In genomic region chr1:156601122-156601830, GRCh38 we compare ENCODE assay signal across 1 cellular context.
A peak's percentile ranks its signal among the peaks of the same experiment; 100 is the strongest.
TF ChIP-seq lines count a peak whose summit lies in the region.

Gene GPATCH4 (minus strand): TSS chr1:156601479.

TF ChIP-seq in HepG2, 621 proteins besides CTCF, POLR2A, EP300 and RAD21 (continued from another document and continues in another):
- TF ChIP-seq, protein P1, sequence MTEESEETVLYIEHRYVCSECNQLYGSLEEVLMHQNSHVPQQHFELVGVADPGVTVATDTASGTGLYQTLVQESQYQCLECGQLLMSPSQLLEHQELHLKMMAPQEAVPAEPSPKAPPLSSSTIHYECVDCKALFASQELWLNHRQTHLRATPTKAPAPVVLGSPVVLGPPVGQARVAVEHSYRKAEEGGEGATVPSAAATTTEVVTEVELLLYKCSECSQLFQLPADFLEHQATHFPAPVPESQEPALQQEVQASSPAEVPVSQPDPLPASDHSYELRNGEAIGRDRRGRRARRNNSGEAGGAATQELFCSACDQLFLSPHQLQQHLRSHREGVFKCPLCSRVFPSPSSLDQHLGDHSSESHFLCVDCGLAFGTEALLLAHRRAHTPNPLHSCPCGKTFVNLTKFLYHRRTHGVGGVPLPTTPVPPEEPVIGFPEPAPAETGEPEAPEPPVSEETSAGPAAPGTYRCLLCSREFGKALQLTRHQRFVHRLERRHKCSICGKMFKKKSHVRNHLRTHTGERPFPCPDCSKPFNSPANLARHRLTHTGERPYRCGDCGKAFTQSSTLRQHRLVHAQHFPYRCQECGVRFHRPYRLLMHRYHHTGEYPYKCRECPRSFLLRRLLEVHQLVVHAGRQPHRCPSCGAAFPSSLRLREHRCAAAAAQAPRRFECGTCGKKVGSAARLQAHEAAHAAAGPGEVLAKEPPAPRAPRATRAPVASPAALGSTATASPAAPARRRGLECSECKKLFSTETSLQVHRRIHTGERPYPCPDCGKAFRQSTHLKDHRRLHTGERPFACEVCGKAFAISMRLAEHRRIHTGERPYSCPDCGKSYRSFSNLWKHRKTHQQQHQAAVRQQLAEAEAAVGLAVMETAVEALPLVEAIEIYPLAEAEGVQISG (CRISPR knock-in tag; IDR thresholded peaks at IDR 0.05), result peak; percentile 100
- TF ChIP-seq BRCA1 (CRISPR knock-in tag; IDR thresholded peaks at IDR 0.05) (no peak), ZC3H4 (CRISPR knock-in tag; IDR thresholded peaks at IDR 0.05; ENCODE audit: borderline replicate concordance) (no peak), SOX6 (IDR thresholded peaks at IDR 0.05) (no peak), SOX6 (CRISPR knock-in tag; IDR thresholded peaks at IDR 0.05) (peak; percentile 51; the same call in 1 of the 2 replicates), DR1 (CRISPR knock-in tag; IDR thresholded peaks at IDR 0.05) (peak; percentile 41; the same call in 1 of the 2 replicates), ZBTB8A (CRISPR knock-in tag; IDR thresholded peaks at IDR 0.05; ENCODE audit: borderline replicate concordance, low read depth) (no peak), MAZ (IDR thresholded peaks at IDR 0.05; ENCODE audit: borderline replicate concordance, low read depth, low read length) (no peak), MAZ (CRISPR knock-in tag; IDR thresholded peaks at IDR 0.05; ENCODE audit: low read depth) (peak; percentile 62), CREB1 (IDR thresholded peaks at IDR 0.05) (no peak), CREB1 (CRISPR knock-in tag; IDR thresholded peaks at IDR 0.05) (peak; percentile 81), ZNF44 (CRISPR knock-in tag; IDR thresholded peaks at IDR 0.05) (peak; percentile 76; the same call in 1 of the 2 replicates), AGO2 (optimal IDR thresholded peaks at IDR 0.05; ENCODE audit: low read depth, low read length) (no peak), SATB2 (CRISPR knock-in tag; IDR thresholded peaks at IDR 0.05) (no peak), ARNT (IDR thresholded peaks at IDR 0.05) (no peak), ZNF710 (CRISPR knock-in tag; IDR thresholded peaks at IDR 0.05; ENCODE audit: borderline replicate concordance) (peak; percentile 25; the same call in 1 of the 2 replicates), PRPF4 (IDR thresholded peaks at IDR 0.05; ENCODE audit: low read depth, low read length, poor library complexity, severe bottlenecking) (no peak), ZNF142 (CRISPR knock-in tag; IDR thresholded peaks at IDR 0.05) (no peak), HMG20B (CRISPR knock-in tag; conservative IDR thresholded peaks at IDR 0.05) (0 out of 2 replicates have a peak, but pooled peaks have one; percentile 31), ZFP82 (CRISPR knock-in tag; IDR thresholded peaks at IDR 0.05; ENCODE audit: borderline replicate concordance) (no peak), ZNF3 (CRISPR knock-in tag; IDR thresholded peaks at IDR 0.05) (no peak), ZNF550 (CRISPR knock-in tag; IDR thresholded peaks at IDR 0.05; ENCODE audit: borderline replicate concordance) (no peak), ZNF232 (CRISPR knock-in tag; IDR thresholded peaks at IDR 0.05; ENCODE audit: borderline replicate concordance) (peak; percentile 94), MBNL3 (CRISPR knock-in tag; conservative IDR thresholded peaks at IDR 0.05) (no peak), MXD3 (CRISPR knock-in tag; IDR thresholded peaks at IDR 0.05) (peak; percentile 97; the same call in 1 of the 2 replicates), SIX4 (CRISPR knock-in tag; IDR thresholded peaks at IDR 0.05) (no peak), KDM5A (IDR thresholded peaks at IDR 0.05; ENCODE audit: borderline replicate concordance, low read length) (peak; percentile 88; the same call in 1 of the 2 replicates), ZNF720 (CRISPR knock-in tag; IDR thresholded peaks at IDR 0.05) (no peak), REL (CRISPR knock-in tag; conservative IDR thresholded peaks at IDR 0.05) (peak; percentile 54; the same call in 1 of the 2 replicates), ZNF430 (CRISPR knock-in tag; IDR thresholded peaks at IDR 0.05) (peak; percentile 76), ZNF225 (CRISPR knock-in tag; IDR thresholded peaks at IDR 0.05) (no peak), YEATS4 (CRISPR knock-in tag; IDR thresholded peaks at IDR 0.05; ENCODE audit: borderline replicate concordance) (peak; percentile 95; the same call in 1 of the 2 replicates), ZNF160 (CRISPR knock-in tag; IDR thresholded peaks at IDR 0.05) (0 out of 2 replicates have a peak, but pooled peaks have one; percentile 52), TCF12 (IDR thresholded peaks at IDR 0.05) (no peak), TCF12 (CRISPR knock-in tag; IDR thresholded peaks at IDR 0.05) (0 out of 2 replicates have a peak, but pooled peaks have one; percentile 37), IRF2 (CRISPR knock-in tag; IDR thresholded peaks at IDR 0.05) (no peak), RXRA (CRISPR knock-in tag; IDR thresholded peaks at IDR 0.05) (peak; percentile 64), ZNF776 (CRISPR knock-in tag; IDR thresholded peaks at IDR 0.05) (no peak), ZZZ3 (CRISPR knock-in tag; IDR thresholded peaks at IDR 0.05; ENCODE audit: borderline replicate concordance) (peak; percentile 29; the same call in 1 of the 2 replicates), TOPORS (CRISPR knock-in tag; IDR thresholded peaks at IDR 0.05) (peak; percentile 46; the same call in 1 of the 2 replicates), BRD4 (CRISPR knock-in tag; IDR thresholded peaks at IDR 0.05) (peak; percentile 95), BHLHE40 (IDR thresholded peaks at IDR 0.05; ENCODE audit: low read length) (no peak), RXRB (CRISPR knock-in tag; IDR thresholded peaks at IDR 0.05; ENCODE audit: borderline replicate concordance) (0 out of 2 replicates have a peak, but pooled peaks have one; percentile 47), ZNF619 (CRISPR knock-in tag; IDR thresholded peaks at IDR 0.05) (0 out of 2 replicates have a peak, but pooled peaks have one; percentile 41), WIZ (CRISPR knock-in tag; IDR thresholded peaks at IDR 0.05) (no peak), CENPX (CRISPR knock-in tag; IDR thresholded peaks at IDR 0.05) (no peak), HES4 (CRISPR knock-in tag; IDR thresholded peaks at IDR 0.05; ENCODE audit: borderline replicate concordance) (no peak), ZNF569 (CRISPR knock-in tag; IDR thresholded peaks at IDR 0.05; ENCODE audit: borderline replicate concordance) (no peak), TCF7 (IDR thresholded peaks at IDR 0.05; ENCODE audit: low read depth) (no peak), SALL2 (CRISPR knock-in tag; IDR thresholded peaks at IDR 0.05) (peak; percentile 36; the same call in 1 of the 2 replicates), RFX5 (IDR thresholded peaks at IDR 0.05; ENCODE audit: low read depth, low read length) (no peak), SUZ12 (IDR thresholded peaks at IDR 0.05; ENCODE audit: low read depth, low read length) (no peak)
- TF ChIP-seq, protein P2, sequence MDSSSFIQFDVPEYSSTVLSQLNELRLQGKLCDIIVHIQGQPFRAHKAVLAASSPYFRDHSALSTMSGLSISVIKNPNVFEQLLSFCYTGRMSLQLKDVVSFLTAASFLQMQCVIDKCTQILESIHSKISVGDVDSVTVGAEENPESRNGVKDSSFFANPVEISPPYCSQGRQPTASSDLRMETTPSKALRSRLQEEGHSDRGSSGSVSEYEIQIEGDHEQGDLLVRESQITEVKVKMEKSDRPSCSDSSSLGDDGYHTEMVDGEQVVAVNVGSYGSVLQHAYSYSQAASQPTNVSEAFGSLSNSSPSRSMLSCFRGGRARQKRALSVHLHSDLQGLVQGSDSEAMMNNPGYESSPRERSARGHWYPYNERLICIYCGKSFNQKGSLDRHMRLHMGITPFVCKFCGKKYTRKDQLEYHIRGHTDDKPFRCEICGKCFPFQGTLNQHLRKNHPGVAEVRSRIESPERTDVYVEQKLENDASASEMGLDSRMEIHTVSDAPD (CRISPR knock-in tag; IDR thresholded peaks at IDR 0.05), result peak; percentile 77
- TF ChIP-seq, protein P3, sequence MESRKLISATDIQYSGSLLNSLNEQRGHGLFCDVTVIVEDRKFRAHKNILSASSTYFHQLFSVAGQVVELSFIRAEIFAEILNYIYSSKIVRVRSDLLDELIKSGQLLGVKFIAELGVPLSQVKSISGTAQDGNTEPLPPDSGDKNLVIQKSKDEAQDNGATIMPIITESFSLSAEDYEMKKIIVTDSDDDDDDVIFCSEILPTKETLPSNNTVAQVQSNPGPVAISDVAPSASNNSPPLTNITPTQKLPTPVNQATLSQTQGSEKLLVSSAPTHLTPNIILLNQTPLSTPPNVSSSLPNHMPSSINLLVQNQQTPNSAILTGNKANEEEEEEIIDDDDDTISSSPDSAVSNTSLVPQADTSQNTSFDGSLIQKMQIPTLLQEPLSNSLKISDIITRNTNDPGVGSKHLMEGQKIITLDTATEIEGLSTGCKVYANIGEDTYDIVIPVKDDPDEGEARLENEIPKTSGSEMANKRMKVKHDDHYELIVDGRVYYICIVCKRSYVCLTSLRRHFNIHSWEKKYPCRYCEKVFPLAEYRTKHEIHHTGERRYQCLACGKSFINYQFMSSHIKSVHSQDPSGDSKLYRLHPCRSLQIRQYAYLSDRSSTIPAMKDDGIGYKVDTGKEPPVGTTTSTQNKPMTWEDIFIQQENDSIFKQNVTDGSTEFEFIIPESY (CRISPR knock-in tag; IDR thresholded peaks at IDR 0.05), result no peak; the same call in 1 of the 2 replicates
- TF ChIP-seq, protein P4, sequence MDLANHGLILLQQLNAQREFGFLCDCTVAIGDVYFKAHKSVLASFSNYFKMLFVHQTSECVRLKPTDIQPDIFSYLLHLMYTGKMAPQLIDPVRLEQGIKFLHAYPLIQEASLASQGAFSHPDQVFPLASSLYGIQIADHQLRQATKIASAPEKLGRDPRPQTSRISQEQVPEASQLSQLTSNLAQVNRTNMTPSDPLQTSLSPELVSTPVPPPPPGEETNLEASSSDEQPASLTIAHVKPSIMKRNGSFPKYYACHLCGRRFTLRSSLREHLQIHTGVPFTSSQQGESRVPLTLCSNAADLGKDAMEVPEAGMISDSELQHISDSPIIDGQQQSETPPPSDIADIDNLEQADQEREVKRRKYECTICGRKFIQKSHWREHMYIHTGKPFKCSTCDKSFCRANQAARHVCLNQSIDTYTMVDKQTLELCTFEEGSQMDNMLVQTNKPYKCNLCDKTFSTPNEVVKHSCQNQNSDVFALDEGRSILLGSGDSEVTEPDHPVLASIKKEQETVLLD (CRISPR knock-in tag; IDR thresholded peaks at IDR 0.05; ENCODE audit: low read depth), result peak; percentile 69; the same call in 1 of the 2 replicates
- TF ChIP-seq, protein P5, sequence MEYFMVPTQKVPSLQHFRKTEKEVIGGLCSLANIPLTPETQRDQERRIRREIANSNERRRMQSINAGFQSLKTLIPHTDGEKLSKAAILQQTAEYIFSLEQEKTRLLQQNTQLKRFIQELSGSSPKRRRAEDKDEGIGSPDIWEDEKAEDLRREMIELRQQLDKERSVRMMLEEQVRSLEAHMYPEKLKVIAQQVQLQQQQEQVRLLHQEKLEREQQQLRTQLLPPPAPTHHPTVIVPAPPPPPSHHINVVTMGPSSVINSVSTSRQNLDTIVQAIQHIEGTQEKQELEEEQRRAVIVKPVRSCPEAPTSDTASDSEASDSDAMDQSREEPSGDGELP (IDR thresholded peaks at IDR 0.05; ENCODE audit: borderline replicate concordance, low read depth), result 0 out of 2 replicates have a peak, but pooled peaks have one; percentile 13
